8 cellular contexts compared by ENCODE assay signal in genomic region chr11:65422633-65423515, GRCh38. TPM values are rescaled to one million over a fixed set of nuclear protein-coding genes. Genes with fewer than 3 reads are reported as not detected.
DNase-seq lines count a peak whose midpoint lies in the region; ATAC-seq and FAIRE-seq lines count a peak whose summit lies in the region.

Gene NEAT1 (plus strand): TSS chr11:65422798.

- no peaks in the 10 kb centered on the region for H3K9me3 Mint-ChIP-seq in activated naive CD4-positive, alpha-beta T cell treated with anti-CD3 and anti-CD28 coated beads for 36 hours

- intact Hi-C loops in activated naive CD4-positive, alpha-beta T cell treated with anti-CD3 and anti-CD28 coated beads for 36 hours (cut with micrococcal nuclease) = loop anchor here (1.0 to 5.0 kb wide), 4 partner anchors 74 to 1194 kb away; partner anchors contain the start of genes PCNX3, RBM14 and ZNRD2

- CTCF ChIA-PET in activated naive CD4-positive, alpha-beta T cell treated with anti-CD3 and anti-CD28 coated beads for 36 hours (lab: Charles Lee) = interaction anchor here (16.8 kb wide), 1 partner anchor 81 kb away, joined by 359 read pairs; the partner anchor contains the start of gene MALAT1

- peak within 1 kb of the TSS; percentile 99 for H3K27ac Mint-ChIP-seq in activated naive CD4-positive, alpha-beta T cell treated with anti-CD3 and anti-CD28 coated beads for 36 hours

- H3K4me3 Mint-ChIP-seq in activated naive CD4-positive, alpha-beta T cell treated with anti-CD3 and anti-CD28 coated beads for 36 hours = peak within 1 kb of the TSS; percentile 100

- H3K27ac ChIP-seq in SK-N-MC (peak within 1 kb of the TSS; percentile 99), substantia nigra (ENCODE audit: low read depth, low read length, poor library complexity, severe bottlenecking) (peak within 1 kb of the TSS; percentile 100)

- FAIRE-seq in frontal cortex (lab: Jason Lieb, UNC) = no peak

- H3K4me3 ChIP-seq in SK-N-MC = peak within 1 kb of the TSS; percentile 66

- no peaks in the 10 kb centered on the region for H3K36me3 ChIP-seq in SK-N-MC (ENCODE audit: insufficient read depth, low read length)

- peaks cover 71% of the 10 kb centered on the region for H3K36me3 Mint-ChIP-seq in activated naive CD4-positive, alpha-beta T cell treated with anti-CD3 and anti-CD28 coated beads for 36 hours (ENCODE audit: low read depth)

- H3K9me3 ChIP-seq in SK-N-MC (ENCODE audit: low read depth, low read length) = no peaks in the 10 kb centered on the region

- no peak for ATAC-seq in GM21390 (IDR thresholded peaks at IDR 0.05; ENCODE audit: unreplicated experiment)

- DNase-seq in Daoy (ENCODE audit: low read depth) = peak; percentile 91
- DNase-seq in HuH-7.5 (ENCODE audit: low spot score) = peak; percentile 58
- DNase-seq in SK-N-MC (ENCODE audit: low read depth, low spot score) = no peak
- peak; percentile 94 for DNase-seq in activated naive CD4-positive, alpha-beta T cell treated with anti-CD3 and anti-CD28 coated beads for 36 hours
- peak; percentile 72 to 77 for DNase-seq in frontal cortex (ENCODE audit: low spot score in 2 of 2)
- peak in 54 of 56 donors; percentile 68 to 97 (median 86) for DNase-seq in nucleus accumbens (lab: John Stamatoyannopoulos, UW)
- peak; percentile 75 to 98 (median 95) for DNase-seq in substantia nigra (lab: John Stamatoyannopoulos, UW)

- peaks cover 14% of the 10 kb centered on the region for H3K27me3 Mint-ChIP-seq in activated naive CD4-positive, alpha-beta T cell treated with anti-CD3 and anti-CD28 coated beads for 36 hours (ENCODE audit: low read depth)

- peaks cover 40% of the 10 kb centered on the region for H3K4me1 Mint-ChIP-seq in activated naive CD4-positive, alpha-beta T cell treated with anti-CD3 and anti-CD28 coated beads for 36 hours (ENCODE audit: low read depth)

- peak within 1 kb of the TSS; percentile 81 for H3K9ac ChIP-seq in SK-N-MC (ENCODE audit: insufficient read length)

RNA-seq across cellular contexts. Expression of gene NEAT1, which starts in this region (rescaled TPM):
- total RNA-seq in Daoy (2014; rRNA removed; shearing (Covaris generic)) = 1.8 and 2.6 TPM in 2 replicates
- 100 to 1,000 TPM; 693 to 750 TPM for total RNA-seq in activated naive CD4-positive, alpha-beta T cell treated with anti-CD3 and anti-CD28 coated beads for 36 hours
- total RNA-seq in frontal cortex = 1.6 TPM

Comparison
In these comparisons a context has a peak if more than half of its experiments do, and no peak if none do; other contexts are left out.
1. RNA of gene NEAT1 (total RNA-seq): 693 to 750 TPM in activated naive CD4-positive, alpha-beta T cell treated with anti-CD3 and anti-CD28 coated beads for 36 hours; 1.8 to 2.6 TPM in Daoy and 1.6 TPM in frontal cortex (single experiment); every median in the first group is over 100 times any median in the second.